ENCODE assay signal across 8 cellular contexts in the genomic region with DNA sequence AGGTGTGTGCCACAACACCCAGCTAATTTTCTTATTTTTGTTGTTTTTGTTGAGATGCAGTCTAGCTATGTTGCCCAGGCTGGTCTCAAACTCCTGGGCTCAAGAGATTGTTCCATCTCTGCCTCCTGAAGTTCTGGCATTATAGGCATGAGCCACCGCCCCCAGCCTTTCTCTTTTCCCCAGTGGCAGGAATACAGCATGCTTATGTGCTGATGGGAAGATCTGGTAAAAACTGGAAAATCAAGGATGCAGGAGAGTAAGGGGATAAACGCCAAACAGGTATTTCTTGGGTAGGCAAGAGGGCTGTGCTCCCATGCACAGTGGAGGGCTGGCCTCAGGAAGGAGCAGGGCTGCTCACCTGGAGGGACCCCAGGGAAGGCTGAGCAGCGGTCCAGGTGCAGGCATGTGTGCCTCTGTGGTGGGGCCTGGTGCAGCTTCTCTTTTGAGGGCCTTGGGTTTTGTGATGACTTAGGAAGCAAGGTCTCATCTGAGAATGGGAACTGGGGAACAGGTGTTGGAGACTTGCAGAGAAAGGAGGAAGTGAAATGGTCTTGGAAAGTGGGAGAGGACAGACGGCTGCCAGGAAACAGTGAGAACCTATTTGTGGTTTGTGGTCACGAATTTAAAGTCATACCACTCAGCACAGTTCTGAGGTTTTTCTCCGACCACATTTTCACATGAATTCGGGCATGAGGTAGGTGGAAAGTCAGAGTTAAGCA.
A peak's percentile ranks its signal among the peaks of the same experiment; 100 is the strongest.
DNase-seq lines count a peak whose midpoint lies in the region; ATAC-seq, FAIRE-seq and TF ChIP-seq lines count a peak whose summit lies in the region.

No MANE protein-coding gene starts in this region.

- H3K27ac Mint-ChIP-seq in activated T-helper 1 cell treated with anti-CD3 and anti-CD28 coated beads, Interleukin-12 subunit alpha, Interleukin-12 subunit beta, Interleukin-2, Interleukin-4 antibody, amounts not matched to agents 30 ng/mL and 10 ng/mL and 1 ng/mL, durations not matched to agents 14 hours and 24 hours and 36 hours, result peak overlapping the region; percentile 70

- H3K4me3 Mint-ChIP-seq in activated T-helper 1 cell treated with anti-CD3 and anti-CD28 coated beads, Interleukin-12 subunit alpha, Interleukin-12 subunit beta, Interleukin-2, Interleukin-4 antibody, amounts not matched to agents 30 ng/mL and 10 ng/mL and 1 ng/mL, durations not matched to agents 14 hours and 24 hours and 36 hours, result peak overlapping the region; percentile 56

- no peaks in the 10 kb centered on the region for H3K9me3 Mint-ChIP-seq in activated T-helper 1 cell treated with anti-CD3 and anti-CD28 coated beads, Interleukin-12 subunit alpha, Interleukin-12 subunit beta, Interleukin-2, Interleukin-4 antibody, amounts not matched to agents 30 ng/mL and 10 ng/mL and 1 ng/mL, durations not matched to agents 14 hours and 24 hours and 36 hours

- peaks cover 36% of the 10 kb centered on the region for H3K4me1 Mint-ChIP-seq in activated T-helper 1 cell treated with anti-CD3 and anti-CD28 coated beads, Interleukin-12 subunit alpha, Interleukin-12 subunit beta, Interleukin-2, Interleukin-4 antibody, amounts not matched to agents 30 ng/mL and 10 ng/mL and 1 ng/mL, durations not matched to agents 14 hours and 24 hours and 36 hours (ENCODE audit: low read depth)

- peaks cover 2% of the 10 kb centered on the region for H3K36me3 Mint-ChIP-seq in activated T-helper 1 cell treated with anti-CD3 and anti-CD28 coated beads, Interleukin-12 subunit alpha, Interleukin-12 subunit beta, Interleukin-2, Interleukin-4 antibody, amounts not matched to agents 30 ng/mL and 10 ng/mL and 1 ng/mL, durations not matched to agents 14 hours and 24 hours and 36 hours (ENCODE audit: low read depth)

- peak; percentile 77 for ATAC-seq in GM21360 (IDR thresholded peaks at IDR 0.05; ENCODE audit: unreplicated experiment)
- peak; percentile 56 for ATAC-seq in HG03558 (IDR thresholded peaks at IDR 0.05; ENCODE audit: extremely low read depth, unreplicated experiment)
- ATAC-seq in SK-N-SH treated with all-trans-retinoic acid at 6 μM for 48 hours, result no peak

- intact Hi-C loops in activated T-helper 1 cell treated with anti-CD3 and anti-CD28 coated beads, Interleukin-12 subunit alpha, Interleukin-12 subunit beta, Interleukin-2, Interleukin-4 antibody, amounts not matched to agents 30 ng/mL and 10 ng/mL and 1 ng/mL, durations not matched to agents 14 hours and 24 hours and 36 hours (cut with micrococcal nuclease), result no loop called here

- peaks cover 23% of the 10 kb centered on the region for H3K27me3 Mint-ChIP-seq in activated T-helper 1 cell treated with anti-CD3 and anti-CD28 coated beads, Interleukin-12 subunit alpha, Interleukin-12 subunit beta, Interleukin-2, Interleukin-4 antibody, amounts not matched to agents 30 ng/mL and 10 ng/mL and 1 ng/mL, durations not matched to agents 14 hours and 24 hours and 36 hours (ENCODE audit: insufficient read depth)

- DNase-seq in GDM1 (lab: John Stamatoyannopoulos, UW) (peak; percentile 86), urothelium cell line (ENCODE audit: low spot score) (peak; percentile 62), SHP77 treated with DMSO at 0.1 percent for 48 hours (lab: John Stamatoyannopoulos, UW) (no peak), frontal cortex (ENCODE audit: low spot score in 2 of 2) (no peak)
- peak; percentile 29 for DNase-seq in activated T-helper 1 cell treated with anti-CD3 and anti-CD28 coated beads, Interleukin-12 subunit alpha, Interleukin-12 subunit beta, Interleukin-2, Interleukin-4 antibody, amounts not matched to agents 30 ng/mL and 10 ng/mL and 1 ng/mL, durations not matched to agents 14 hours and 24 hours and 36 hours (ENCODE audit: low spot score)

- no peak for FAIRE-seq in urothelium cell line (lab: Jason Lieb, UNC)
- FAIRE-seq in frontal cortex (lab: Jason Lieb, UNC), result no peak

TF ChIP-seq in SK-N-SH treated with all-trans-retinoic acid at 6 μM for 48 hours, 23 proteins besides CTCF, POLR2A, EP300 and RAD21:
- TF ChIP-seq CSDC2 (CRISPR knock-in tag; IDR thresholded peaks at IDR 0.05) (no peak), ZNF8 (CRISPR knock-in tag; IDR thresholded peaks at IDR 0.05) (no peak), POU6F1 (CRISPR knock-in tag; IDR thresholded peaks at IDR 0.05; ENCODE audit: borderline replicate concordance, low read depth) (no peak)
TF ChIP-seq in SK-N-SH treated with all-trans-retinoic acid at 6 μM for 48 hours: peak in this region for 0.

Comparison
In these comparisons a context has a peak if more than half of its experiments do, and no peak if none do; other contexts are left out.
1. DNase-seq: peak in GDM1 (single experiment), activated T-helper 1 cell treated with anti-CD3 and anti-CD28 coated beads, Interleukin-12 subunit alpha, Interleukin-12 subunit beta, Interleukin-2, Interleukin-4 antibody, amounts not matched to agents 30 ng/mL and 10 ng/mL and 1 ng/mL, durations not matched to agents 14 hours and 24 hours and 36 hours (single experiment) and urothelium cell line (single experiment); none in SHP77 treated with DMSO at 0.1 percent for 48 hours (single experiment) and frontal cortex (0 of 2).